Comparison of ENCODE assay signal across 15 cellular contexts in genomic region chr5:5387192-5387591, GRCh38. TPM values are rescaled to one million over a fixed set of nuclear protein-coding genes. Genes with fewer than 3 reads are reported as not detected.
DNase-seq lines count a peak whose midpoint lies in the region; ATAC-seq lines count a peak whose summit lies in the region.
"Had no signal": no experiment of that assay in that cellular context is flagged by ENCODE, and none has a peak within 500 bp of the region (broad histone marks: within the 10 kb centered on the region; RNA-seq: fewer than 3 reads in every experiment).

No MANE protein-coding gene starts in this region.

- CTCF ChIA-PET in activated CD4-positive, alpha-beta T cell treated with anti-CD3 and anti-CD28 coated beads, Interleukin-2, amount 10 ng/mL, durations not matched to agents 7 days and 5 days (lab: Charles Lee), result no interaction called here

- H3K27me3 Mint-ChIP-seq in activated CD4-positive, alpha-beta T cell treated with anti-CD3 and anti-CD28 coated beads, Interleukin-2, amount 10 ng/mL, durations not matched to agents 7 days and 5 days, result no peaks in the 10 kb centered on the region

- H3K27ac Mint-ChIP-seq in activated CD4-positive, alpha-beta T cell treated with anti-CD3 and anti-CD28 coated beads, Interleukin-2, amount 10 ng/mL, durations not matched to agents 7 days and 5 days, result no peak overlapping the region

- POLR2A ChIA-PET in activated CD4-positive, alpha-beta T cell treated with anti-CD3 and anti-CD28 coated beads, Interleukin-2, amount 10 ng/mL, durations not matched to agents 7 days and 5 days (lab: Charles Lee), result no interaction called here

- H3K36me3 Mint-ChIP-seq in activated CD4-positive, alpha-beta T cell treated with anti-CD3 and anti-CD28 coated beads, Interleukin-2, amount 10 ng/mL, durations not matched to agents 7 days and 5 days (ENCODE audit: low read depth), result no peaks in the 10 kb centered on the region

- H3K4me3 Mint-ChIP-seq in activated CD4-positive, alpha-beta T cell treated with anti-CD3 and anti-CD28 coated beads, Interleukin-2, amount 10 ng/mL, durations not matched to agents 7 days and 5 days, result no peak overlapping the region

- no peak for ATAC-seq in HG03520 (IDR thresholded peaks at IDR 0.05; ENCODE audit: unreplicated experiment)
- ATAC-seq: HCT116, Right ventricle myocardium inferior had no signal

- H3K4me1 Mint-ChIP-seq in activated CD4-positive, alpha-beta T cell treated with anti-CD3 and anti-CD28 coated beads, Interleukin-2, amount 10 ng/mL, durations not matched to agents 7 days and 5 days, result no peaks in the 10 kb centered on the region

- DNase-seq in HT1080 (ENCODE audit: low read depth) (peak; percentile 40), amniotic epithelial cell (ENCODE audit: low read depth) (peak; percentile 66), kidney glomerular epithelial cell (lab: John Stamatoyannopoulos, UW) (peak; percentile 82)
- no peak for DNase-seq in stimulated activated naive CD4-positive, alpha-beta T cell treated with Interleukin-2 at 50 U/mL for 16 hours (lab: John Stamatoyannopoulos, UW)
- no peak for DNase-seq in activated CD4-positive, alpha-beta T cell treated with anti-CD3 and anti-CD28 coated beads for 4 hours
- DNase-seq in activated CD4-positive, alpha-beta T cell treated with anti-CD3 and anti-CD28 coated beads, Interleukin-2, amount 10 ng/mL, durations not matched to agents 7 days and 5 days, result no peak
- DNase-seq: EL, NCI-H1048, NCI-H146, NCI-H2081 treated with DMSO at 0.1 percent for 48 hours, NCI-H2227 treated with DMSO at 0.1 percent for 48 hours, PC-9 had no signal

- H3K9me3 Mint-ChIP-seq in activated CD4-positive, alpha-beta T cell treated with anti-CD3 and anti-CD28 coated beads, Interleukin-2, amount 10 ng/mL, durations not matched to agents 7 days and 5 days, result no peaks in the 10 kb centered on the region

RNA-seq across cellular contexts. Expression of gene ICE1, which starts 35.3 kb away (rescaled TPM):
- 31.5 and 38.1 TPM in 2 replicates for total RNA-seq in HT1080 (2014; rRNA removed; shearing (Covaris generic))
- polyA plus RNA-seq in HT1080 (2015; cell fraction: cytosol; rRNA removed), result 17.7 and 22.2 TPM in 2 replicates
- polyA plus RNA-seq in HT1080 (2015; cell fraction: nucleus; rRNA removed), result 38.4 and 39.7 TPM in 2 replicates
- total RNA-seq in activated CD4-positive, alpha-beta T cell treated with anti-CD3 and anti-CD28 coated beads, Interleukin-2, amount 10 ng/mL, durations not matched to agents 7 days and 5 days, result 10 to 100 TPM; 29.5 to 30.8 TPM

Comparison
In these comparisons a context has a peak if more than half of its experiments do, and no peak if none do; other contexts are left out.
1. DNase-seq: peak in HT1080 (single experiment), amniotic epithelial cell (single experiment) and kidney glomerular epithelial cell (single experiment); none in stimulated activated naive CD4-positive, alpha-beta T cell treated with Interleukin-2 at 50 U/mL for 16 hours (single experiment), activated CD4-positive, alpha-beta T cell treated with anti-CD3 and anti-CD28 coated beads for 4 hours (0 of 2) and activated CD4-positive, alpha-beta T cell treated with anti-CD3 and anti-CD28 coated beads, Interleukin-2, amount 10 ng/mL, durations not matched to agents 7 days and 5 days (single experiment).